Comparison of ENCODE assay signal across 8 cellular contexts in genomic region chr17:1365445-1366039, GRCh38. TPM values are rescaled to one million over a fixed set of nuclear protein-coding genes. Genes with fewer than 3 reads are reported as not detected.
A peak's percentile ranks its signal among the peaks of the same experiment; 100 is the strongest.
DNase-seq lines count a peak whose midpoint lies in the region; ATAC-seq and TF ChIP-seq lines count a peak whose summit lies in the region.

No MANE protein-coding gene starts in this region.

- no peaks in the 10 kb centered on the region for H3K27me3 Mint-ChIP-seq in H9 (ENCODE audit: low read depth)

- H3K23ac ChIP-seq in H9 (ENCODE audit: insufficient read length, low read depth, low read length) = no peak overlapping the region

- H3K9me3 ChIP-seq in H9 (ENCODE audit: control insufficient read depth, low read depth, low read length) = no peaks in the 10 kb centered on the region

- peaks cover 8% of the 10 kb centered on the region for H3K79me1 ChIP-seq in H9 (ENCODE audit: insufficient read depth, low read depth, low read length, poor library complexity, severe bottlenecking)

- no peak overlapping the region for H2BK15ac ChIP-seq in H9 (ENCODE audit: low read depth, low read length)

- H3K4ac ChIP-seq in H9 (ENCODE audit: low read depth, low read length) = no peak overlapping the region

- no peak overlapping the region for H3K56ac ChIP-seq in H9 (ENCODE audit: insufficient read length, low read depth, low read length)

- H3K9me3 Mint-ChIP-seq in H9 = no peaks in the 10 kb centered on the region

- H3K4me1 Mint-ChIP-seq in H9 = peaks cover 33 to 47% of the 10 kb centered on the region in 2 experiments

- no peaks in the 10 kb centered on the region for H4K20me1 ChIP-seq in H9 (ENCODE audit: control insufficient read depth, insufficient read depth, insufficient read length)

- H3T11ph ChIP-seq in H9 (ENCODE audit: low read length) = no peak overlapping the region

- no peak overlapping the region for H3K9ac ChIP-seq in H9 (ENCODE audit: extremely low read depth, insufficient read length, low read length)

- no peak overlapping the region for H2BK12ac ChIP-seq in H9 (ENCODE audit: insufficient read length, low read depth, low read length)

- H2AFZ ChIP-seq in H9 (ENCODE audit: low read length) = no peak overlapping the region

- H2AK5ac ChIP-seq in H9 (ENCODE audit: insufficient read length, low read length) = no peak overlapping the region

- no peak overlapping the region for H3K4me2 ChIP-seq in H9 (ENCODE audit: insufficient read depth, insufficient read length, low read length)

- peaks cover 28% of the 10 kb centered on the region; the same call in 1 of the 2 replicates for H3K79me2 ChIP-seq in H9 (ENCODE audit: insufficient read depth, low read length)

- no peak overlapping the region for H3K27ac ChIP-seq in H9 (ENCODE audit: insufficient read length, low read depth, low read length)

- H3K36me3 Mint-ChIP-seq in H9 (ENCODE audit: insufficient read depth in 1 of 3, low read depth in 3 of 3) = peaks cover 21 to 38% (median 35%) of the 10 kb centered on the region in 3 experiments; a peak in 6 of 7 replicates

- H4K91ac ChIP-seq in H9 (ENCODE audit: insufficient read length, low read depth, low read length) = no peak overlapping the region

- no peak overlapping the region for H2BK5ac ChIP-seq in H9 (ENCODE audit: insufficient read length, low read length)

- H3K18ac ChIP-seq in H9 (ENCODE audit: insufficient read length, low read depth, low read length) = no peak overlapping the region

- H2BK20ac ChIP-seq in H9 (ENCODE audit: low read depth, low read length, poor library complexity, severe bottlenecking) = no peak overlapping the region

- no peaks in the 10 kb centered on the region for H3K4me1 ChIP-seq in H9 (ENCODE audit: insufficient read depth, low read length)

- H4K8ac ChIP-seq in H9 (replicated peaks; ENCODE audit: insufficient read length, low read depth, low read length) = no peak overlapping the region

- no peak overlapping the region; a peak in 1 of 5 replicates for H3K4me3 Mint-ChIP-seq in H9

- H3K23me2 ChIP-seq in H9 (ENCODE audit: insufficient read length, low read depth, low read length, poor library complexity, severe bottlenecking) = no peaks in the 10 kb centered on the region

- no peak overlapping the region for H2BK120ac ChIP-seq in H9 (ENCODE audit: low read depth, low read length, poor library complexity, severe bottlenecking)

- peak overlapping the region in 1 of 3 experiments; percentile 86; a peak in 2 of 7 replicates for H3K27ac Mint-ChIP-seq in H9

- TF ChIP-seq CTCF in H9 (conservative IDR thresholded peaks at IDR 0.05) = peak; percentile 87

- no peak overlapping the region for H4K5ac ChIP-seq in H9 (ENCODE audit: insufficient read length, low read depth, low read length)

- H3K27me3 ChIP-seq in H9 (ENCODE audit: insufficient read depth, low read length) = no peaks in the 10 kb centered on the region

- DNase-seq in Ammon's horn (ENCODE audit: low spot score) (peak; percentile 87), H9 (peak; percentile 77), NCI-H510A (lab: John Stamatoyannopoulos, UW) (peak; percentile 7), dedifferentiated amniotic fluid mesenchymal stem cell (ENCODE audit: extremely low spot score) (peak; percentile 90), left lobe of liver (ENCODE audit: low spot score) (peak; percentile 59)
- peak; percentile 29 for DNase-seq in activated CD4-positive, alpha-beta T cell treated with anti-CD3 and anti-CD28 coated beads for 1 hour
- peak in 2 of 3 experiments; percentile 17 to 42 for DNase-seq in stimulated activated CD4-positive, alpha-beta T cell treated with anti-CD3 and anti-CD28 coated beads, TNF-alpha, amount 100 ng/mL, for 24 hours (ENCODE audit: low read depth in 3 of 3)

- WGBS in H9 (ENCODE audit: extremely low coverage, insufficient read length, low lambda C conversion rate) = no CpG with 5 or more reads among the region's 11 CpGs

- peak; percentile 93 for ATAC-seq in left lobe of liver
- ATAC-seq in GM18861 (IDR thresholded peaks at IDR 0.05; ENCODE audit: unreplicated experiment) = no peak

- H3K14ac ChIP-seq in H9 (ENCODE audit: insufficient read depth, low read length) = no peak overlapping the region

RNA-seq across cellular contexts. Expression of gene YWHAE, which starts 34.5 kb away (rescaled TPM):
- total RNA-seq in H9 (2021) (1,282 and 1,294 TPM in 2 replicates), left lobe of liver (174 TPM)

Comparison
In these comparisons a context has a peak if more than half of its experiments do, and no peak if none do; other contexts are left out.
1. DNase-seq: peak in every context shown above with its lines; median percentile 90 in dedifferentiated amniotic fluid mesenchymal stem cell; 87 in Ammon's horn; 77 in H9; 59 in left lobe of liver; 30 in stimulated activated CD4-positive, alpha-beta T cell treated with anti-CD3 and anti-CD28 coated beads, TNF-alpha, amount 100 ng/mL, for 24 hours; 29 in activated CD4-positive, alpha-beta T cell treated with anti-CD3 and anti-CD28 coated beads for 1 hour; 7 in NCI-H510A.